In genomic region chr21:29298348-29299045, GRCh38 we compare ENCODE assay signal across 1 cellular context.
TF ChIP-seq lines count a peak whose summit lies in the region.

BACH1 (plus strand) TSS chr21:29298922; CDS start chr21:29321281, 22,359 bp downstream.

TF ChIP-seq in GM12878, 131 proteins besides CTCF, POLR2A, EP300 and RAD21 (continued from another document):
- TF ChIP-seq ZNF592 (IDR thresholded peaks at IDR 0.05) (peak; percentile 54; the same call in 1 of the 2 replicates), CREB1 (IDR thresholded peaks at IDR 0.05; ENCODE audit: low read depth) (peak; percentile 46; the same call in 1 of the 2 replicates), MEF2B (IDR thresholded peaks at IDR 0.05; ENCODE audit: partially characterized antibody, poor library complexity, severe bottlenecking) (no peak), TCF3 (IDR thresholded peaks at IDR 0.05; ENCODE audit: borderline replicate concordance, insufficient read depth, low read depth, low read length) (peak; percentile 78), ZSCAN29 (IDR thresholded peaks at IDR 0.05) (no peak), BCL11A (IDR thresholded peaks at IDR 0.05; ENCODE audit: low read depth, low read length) (peak; percentile 19; the same call in 1 of the 2 replicates), SREBF2 (IDR thresholded peaks at IDR 0.05; ENCODE audit: low read length) (no peak), JUND (IDR thresholded peaks at IDR 0.05; ENCODE audit: low read depth, low read length) (0 out of 2 replicates have a peak, but pooled peaks have one; percentile 3), E2F4 (IDR thresholded peaks at IDR 0.05; ENCODE audit: low read depth, low read length) (no peak), ZNF687 (IDR thresholded peaks at IDR 0.05) (0 out of 2 replicates have a peak, but pooled peaks have one; percentile 20), MAX (IDR thresholded peaks at IDR 0.05; ENCODE audit: low read depth, low read length) (peak; percentile 28; the same call in 1 of the 2 replicates), USF2 (IDR thresholded peaks at IDR 0.05; ENCODE audit: borderline replicate concordance, low read depth, low read length) (peak; percentile 58), PAX5 (IDR thresholded peaks at IDR 0.05; ENCODE audit: borderline replicate concordance, low read depth, low read length) (peak; percentile 61; the same call in 1 of the 2 replicates), EGR1 (IDR thresholded peaks at IDR 0.05; ENCODE audit: borderline replicate concordance in 1 of 2, low read depth in 2 of 2, low read length in 2 of 2) (peak in 1 of 2 experiments; percentile 71; a peak in 1 of 3 replicates), BACH1 (IDR thresholded peaks at IDR 0.05; ENCODE audit: borderline replicate concordance) (peak; percentile 53; the same call in 1 of the 2 replicates), ZNF207 (IDR thresholded peaks at IDR 0.05; ENCODE audit: borderline replicate concordance) (no peak), RUNX3 (IDR thresholded peaks at IDR 0.05; ENCODE audit: low read length) (peak; percentile 42), ATF7 (IDR thresholded peaks at IDR 0.05; ENCODE audit: low read depth) (no peak), NR2F1 (conservative IDR thresholded peaks at IDR 0.05) (peak; percentile 11; the same call in 1 of the 2 replicates), POLR2AphosphoS2 (IDR thresholded peaks at IDR 0.05; ENCODE audit: low read depth, low read length) (peak; percentile 90; the same call in 1 of the 2 replicates), BHLHE40 (IDR thresholded peaks at IDR 0.05; ENCODE audit: borderline replicate concordance in 1 of 2, low read depth in 2 of 2, low read length in 1 of 2) (peak; percentile 76 to 91), NKRF (conservative IDR thresholded peaks at IDR 0.05) (peak; percentile 19; the same call in 1 of the 2 replicates), TAF1 (IDR thresholded peaks at IDR 0.05; ENCODE audit: borderline replicate concordance, low read depth, low read length) (peak; percentile 96)
TF ChIP-seq in GM12878: peak in this region for 27.
